Comparison of ENCODE assay signal across 28 cellular contexts in the genomic region with DNA sequence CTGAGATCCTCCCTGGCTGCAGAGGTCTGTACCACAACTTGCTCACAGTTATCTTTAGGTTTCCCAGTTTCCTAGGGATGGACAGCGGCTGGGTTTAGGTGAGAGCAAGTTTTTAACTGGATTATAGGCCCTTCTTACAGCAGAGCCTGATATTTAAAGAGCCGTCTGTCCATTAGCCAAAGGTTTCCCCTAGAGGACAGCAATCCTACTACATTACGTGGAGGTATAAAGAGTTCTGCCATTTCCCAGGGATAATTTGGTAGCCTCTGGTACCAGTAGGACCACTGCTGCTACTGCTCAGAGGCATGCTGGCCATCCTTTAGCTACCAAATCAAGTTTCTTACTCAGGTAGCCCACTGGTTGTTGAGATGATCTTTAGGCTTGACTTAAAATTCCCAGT. TPM values are rescaled to one million over a fixed set of nuclear protein-coding genes. Genes with fewer than 3 reads are reported as not detected.
DNase-seq lines count a peak whose midpoint lies in the region; ATAC-seq, FAIRE-seq and TF ChIP-seq lines count a peak whose summit lies in the region.
"Had no signal": no experiment of that assay in that cellular context is flagged by ENCODE, and none has a peak within 500 bp of the region (broad histone marks: within the 10 kb centered on the region; RNA-seq: fewer than 3 reads in every experiment).

No MANE protein-coding gene starts in this region.

- H3K9me2 ChIP-seq in SK-N-SH, result no peaks in the 10 kb centered on the region
- no peaks in the 10 kb centered on the region for H3K9me2 ChIP-seq in PC-9 (ENCODE audit: insufficient read depth)

- no peaks in the 10 kb centered on the region for H3K79me2 ChIP-seq in SK-N-SH (ENCODE audit: insufficient read depth)
- no peaks in the 10 kb centered on the region for H3K79me2 ChIP-seq in PC-9 (ENCODE audit: low read depth)

- CTCF ChIA-PET in SK-N-SH (lab: Yijun Ruan, JAX) (interaction anchor here (1.0 to 2.4 kb wide), 3 partner anchors 8 to 258 kb away, joined by 4 to 12 read pairs (median 4); no protein-coding TSS in a partner anchor), PC-9 (lab: Charles Lee) (interaction anchor here (0.5 to 0.6 kb wide), 2 partner anchors 338 to 554 kb away, joined by 3 to 5 read pairs; no protein-coding TSS in a partner anchor)

- TF ChIP-seq CTCF in SK-N-SH (IDR thresholded peaks at IDR 0.05) (no peak; the same call in 1 of the 2 replicates), endodermal cell (conservative IDR thresholded peaks at IDR 0.05) (peak; percentile 55), retinal pigment epithelial cell (conservative IDR thresholded peaks at IDR 0.05; ENCODE audit: low read depth, low read length) (peak; percentile 7), PC-9 (conservative IDR thresholded peaks at IDR 0.05) (no peak)

- intact Hi-C loops in PC-9 (cut with micrococcal nuclease; ENCODE audit: unreplicated experiment), result no loop called here

- FAIRE-seq in GM12892 (lab: Jason Lieb, UNC), result no peak
- FAIRE-seq: GM12891 had no signal

- H3F3A ChIP-seq in SK-N-SH (replicated peaks; ENCODE audit: insufficient read depth) (peaks cover 4% of the 10 kb centered on the region), PC-9 (ENCODE audit: insufficient read depth, low read depth) (no peaks in the 10 kb centered on the region)

- peaks cover 44% of the 10 kb centered on the region; the same call in 1 of the 2 replicates for H3K27me3 ChIP-seq in SK-N-SH (ENCODE audit: insufficient read depth)
- H3K27me3 ChIP-seq in endodermal cell (ENCODE audit: control insufficient read depth, insufficient read depth, low read length, poor library complexity, severe bottlenecking), result peaks cover 37% of the 10 kb centered on the region
- H3K27me3 ChIP-seq in PC-9 (ENCODE audit: insufficient read depth, low read depth), result peaks cover 22% of the 10 kb centered on the region

- no peak for DNase-seq in SK-N-SH
- peak; percentile 53 for DNase-seq in NCI-H82 treated with DMSO at 0.1 percent for 48 hours (lab: John Stamatoyannopoulos, UW; ENCODE audit: unreplicated experiment)
- no peak for DNase-seq in endodermal cell
- no peak for DNase-seq in retinal pigment epithelial cell (ENCODE audit: low read depth)
- no peak for DNase-seq in GM12892 (ENCODE audit: insufficient read length)
- DNase-seq in UCSD-AML1 (lab: John Stamatoyannopoulos, UW; ENCODE audit: unreplicated experiment), result no peak
- no peak for DNase-seq in PC-9
- DNase-seq: AML-193; CD4-positive, alpha-beta T cell; DMS79 treated with DMSO at 0.1 percent for 48 hours; GF-D8; KBM-7; MV-4-11; NCI-H1105; NCI-H1436 treated with DMSO at 0.1 percent for 48 hours; NCI-H1930; NCI-H2107; NCI-H524; NCI-H748 treated with DMSO at 0.1 percent for 48 hours; SHP77 treated with DMSO at 0.1 percent for 48 hours; SW 1271 had no signal

- TF ChIP-seq EP300 in SK-N-SH (IDR thresholded peaks at IDR 0.05; ENCODE audit: borderline replicate concordance in 1 of 2, low read depth in 1 of 2, low read length in 1 of 2), result no peak

- 0% methylated on average over 3 of the region's 3 CpGs for WGBS in SK-N-SH (ENCODE audit: low lambda C conversion rate)
- WGBS in endodermal cell (ENCODE audit: insufficient coverage in 1 of 2, insufficient read length in 1 of 2), 2 experiments, result 66 to 87% methylated on average over 2 to 3 of the region's 3 CpGs

- peaks cover 9% of the 10 kb centered on the region for H3K9me3 Mint-ChIP-seq in endodermal cell
- H3K9me3 Mint-ChIP-seq: CD4-positive, alpha-beta T cell had no signal

- H4K20me1 ChIP-seq in SK-N-SH (ENCODE audit: insufficient read depth) (no peaks in the 10 kb centered on the region), PC-9 (ENCODE audit: insufficient read depth) (no peaks in the 10 kb centered on the region)
- H4K20me1 ChIP-seq: BLaER1 treated with 17β-estradiol and CSF1 and Interleukin-3, amounts not matched to agents 10 nM and 100 nM had no signal

- H3K27me3 Mint-ChIP-seq in endodermal cell (ENCODE audit: insufficient read depth), result peaks cover 13% of the 10 kb centered on the region

- POLR2A ChIA-PET in SK-N-SH (lab: Yijun Ruan, JAX) (no interaction called here), PC-9 (lab: Charles Lee; ENCODE audit: unreplicated experiment) (no interaction called here)

- H3K9me3 ChIP-seq in SK-N-SH (no peaks in the 10 kb centered on the region), endodermal cell (ENCODE audit: control insufficient read depth, low read length) (no peaks in the 10 kb centered on the region), PC-9 (ENCODE audit: insufficient read depth, low read depth) (no peaks in the 10 kb centered on the region)

- TF ChIP-seq POLR2A in GM12892 (IDR thresholded peaks at IDR 0.05; ENCODE audit: low read depth, low read length), result no peak

- H3K4me3 Mint-ChIP-seq in endodermal cell, result no peak overlapping the region
- H3K4me3 Mint-ChIP-seq: CD4-positive, alpha-beta T cell had no signal

- no peaks in the 10 kb centered on the region for H3K36me3 Mint-ChIP-seq in endodermal cell (ENCODE audit: low read depth)

- 0 out of 3 replicates have a peak, but pooled peaks have one; percentile 24 for ATAC-seq in SK-N-SH treated with all-trans-retinoic acid at 6 μM for 48 hours
- ATAC-seq: Panc1 had no signal

- no peak overlapping the region for H3K27ac Mint-ChIP-seq in endodermal cell
- H3K27ac Mint-ChIP-seq: CD4-positive, alpha-beta T cell had no signal

- H2AFZ ChIP-seq in SK-N-SH (ENCODE audit: low read depth) (no peak overlapping the region), PC-9 (no peak overlapping the region)

- no peak for TF ChIP-seq RAD21 in SK-N-SH (IDR thresholded peaks at IDR 0.05; ENCODE audit: low read length)

- H3K4me2 ChIP-seq in SK-N-SH (no peak overlapping the region), PC-9 (no peak overlapping the region)
- H3K4me2 ChIP-seq: BLaER1 treated with 17β-estradiol and CSF1 and Interleukin-3, amounts not matched to agents 10 nM and 100 nM had no signal

- H3K4me1 ChIP-seq in SK-N-SH (ENCODE audit: control insufficient read depth in 1 of 2, insufficient read depth in 2 of 2, low read depth in 1 of 2, low read length in 1 of 2) (no peaks in the 10 kb centered on the region), endodermal cell (ENCODE audit: control insufficient read depth, insufficient read depth, low read length) (no peaks in the 10 kb centered on the region), PC-9 (replicated peaks; ENCODE audit: insufficient read depth) (no peaks in the 10 kb centered on the region)

- no peaks in the 10 kb centered on the region for H3K4me1 Mint-ChIP-seq in endodermal cell

- H3K27ac ChIP-seq in SK-N-SH (ENCODE audit: low read depth in 2 of 2, low read length in 1 of 2) (no peak overlapping the region), endodermal cell (ENCODE audit: low read depth, low read length) (no peak overlapping the region), PC-9 (no peak overlapping the region)
- H3K27ac ChIP-seq: BLaER1 treated with 17β-estradiol and CSF1 and Interleukin-3, amounts not matched to agents 10 nM and 100 nM; RWPE1 had no signal

- H3K4me3 ChIP-seq in SK-N-SH (ENCODE audit: low read depth in 2 of 2, low read length in 1 of 2) (no peak overlapping the region), endodermal cell (ENCODE audit: low read length) (no peak overlapping the region), retinal pigment epithelial cell (ENCODE audit: low read length) (no peak overlapping the region), PC-9 (no peak overlapping the region)
- H3K4me3 ChIP-seq: BLaER1 treated with 17β-estradiol and CSF1 and Interleukin-3, amounts not matched to agents 10 nM and 100 nM had no signal

- H3K36me3 ChIP-seq in SK-N-SH (replicated peaks in 1 of 2; ENCODE audit: control insufficient read depth in 1 of 2, insufficient read depth in 2 of 2, low read length in 1 of 2) (no peaks in the 10 kb centered on the region), endodermal cell (ENCODE audit: control insufficient read depth, insufficient read depth, low read length) (no peaks in the 10 kb centered on the region), PC-9 (ENCODE audit: low read depth) (no peaks in the 10 kb centered on the region)
- H3K36me3 ChIP-seq: BLaER1 treated with 17β-estradiol and CSF1 and Interleukin-3, amounts not matched to agents 10 nM and 100 nM had no signal

- no TSS peak for BruUV-seq in PC-9 (replicated peaks; lab: Mats Ljungman, UMichigan)

- H3K9ac ChIP-seq in SK-N-SH (no peak overlapping the region), endodermal cell (ENCODE audit: extremely low read depth, low read length, poor library complexity, severe bottlenecking) (no peak overlapping the region)
- H3K9ac ChIP-seq: BLaER1 treated with 17β-estradiol and CSF1 and Interleukin-3, amounts not matched to agents 10 nM and 100 nM had no signal

TF ChIP-seq in SK-N-SH treated with all-trans-retinoic acid at 6 μM for 48 hours, 23 proteins besides CTCF, POLR2A, EP300 and RAD21 (continues in another document):
- TF ChIP-seq ZC3H10 (CRISPR knock-in tag; IDR thresholded peaks at IDR 0.05), result no peak
- TF ChIP-seq TCF4 (CRISPR knock-in tag; IDR thresholded peaks at IDR 0.05; ENCODE audit: borderline replicate concordance), result no peak

TF ChIP-seq in SK-N-SH, 30 proteins besides CTCF, POLR2A, EP300 and RAD21 (continues in another document):
- TF ChIP-seq GATA2 (CRISPR knock-in tag; IDR thresholded peaks at IDR 0.05), result no peak
- TF ChIP-seq, protein P1, sequence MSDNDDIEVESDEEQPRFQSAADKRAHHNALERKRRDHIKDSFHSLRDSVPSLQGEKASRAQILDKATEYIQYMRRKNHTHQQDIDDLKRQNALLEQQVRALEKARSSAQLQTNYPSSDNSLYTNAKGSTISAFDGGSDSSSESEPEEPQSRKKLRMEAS (IDR thresholded peaks at IDR 0.05; ENCODE audit: low read depth), result no peak
- TF ChIP-seq SIN3A (IDR thresholded peaks at IDR 0.05; ENCODE audit: borderline replicate concordance, low read depth, low read length), result no peak
- TF ChIP-seq MXI1 (IDR thresholded peaks at IDR 0.05; ENCODE audit: low read depth, low read length), result no peak
- no peak for TF ChIP-seq FOXJ3 (CRISPR knock-in tag; IDR thresholded peaks at IDR 0.05)
- TF ChIP-seq NFIC (IDR thresholded peaks at IDR 0.05; ENCODE audit: borderline replicate concordance), result no peak
- no peak for TF ChIP-seq TCF12 (IDR thresholded peaks at IDR 0.05)
- TF ChIP-seq TAF1 (IDR thresholded peaks at IDR 0.05; ENCODE audit: borderline replicate concordance, low read depth, low read length), result no peak

RNA-seq across cellular contexts. Expression of a gene that starts 21.9 kb away (rescaled TPM):
- polyA plus RNA-seq in SK-N-SH (2012; rRNA removed), result 0.89 and 1.1 TPM in 2 replicates
- 1.5 and 2.2 TPM in 2 replicates for polyA plus RNA-seq in SK-N-SH (2012; cell fraction: cytosol; rRNA removed)
- 0.27 and 0.62 TPM in 2 replicates for polyA plus RNA-seq in SK-N-SH (2012; cell fraction: nucleus; rRNA removed)
- total RNA-seq in endodermal cell (not detected), PC-9 (2021) (0.57 TPM in 1 of 2 replicates, not detected in the other)
- polyA plus RNA-seq in endodermal cell (2013, experiment 1 of 2), result 0.32 TPM
- 0.66 TPM for polyA plus RNA-seq in endodermal cell (2013, experiment 2 of 2)
- polyA plus RNA-seq in GM12892 (2012; ENCODE audit: missing spikeins), result 1.9 TPM
- total RNA-seq: LHCN-M2, MCF 10A had no signal

RNA-seq across cellular contexts. Expression of a gene that starts 41.0 kb away (rescaled TPM):
- polyA plus RNA-seq in SK-N-SH (2012; rRNA removed), result 0.07 and 0.10 TPM in 2 replicates
- 0.05 and 0.12 TPM in 2 replicates for polyA plus RNA-seq in SK-N-SH (2012; cell fraction: cytosol; rRNA removed)
- 0.13 and 0.46 TPM in 2 replicates for polyA plus RNA-seq in SK-N-SH (2012; cell fraction: nucleus; rRNA removed)
- total RNA-seq in endodermal cell, result not detected
- polyA plus RNA-seq in endodermal cell (2013, experiment 1 of 2), result 0.68 TPM
- polyA plus RNA-seq in endodermal cell (2013, experiment 2 of 2), result 0.83 TPM
- polyA plus RNA-seq in GM12892 (2012; ENCODE audit: missing spikeins), result 0.66 TPM
- 0.28 and 0.30 TPM in 2 replicates for total RNA-seq in PC-9 (2021)

Comparison
In these comparisons a context has a peak if more than half of its experiments do, and no peak if none do; other contexts are left out.
1. CTCF ChIP-seq: peak in endodermal cell (single experiment) and retinal pigment epithelial cell (single experiment); none in SK-N-SH (single experiment) and PC-9 (single experiment).